In genomic region chr11:61071208-61071681, GRCh38 we compare ENCODE assay signal across 8 cellular contexts.
DNase-seq lines count a peak whose midpoint lies in the region; ATAC-seq lines count a peak whose summit lies in the region.

No MANE protein-coding gene starts in this region.

- no peaks in the 10 kb centered on the region for H3K9me3 Mint-ChIP-seq in activated naive CD4-positive, alpha-beta T cell treated with anti-CD3 and anti-CD28 coated beads, Interleukin-2, amount 10 ng/mL, durations not matched to agents 7 days and 5 days

- peak overlapping the region; percentile 95 for H3K27ac Mint-ChIP-seq in activated naive CD4-positive, alpha-beta T cell treated with anti-CD3 and anti-CD28 coated beads, Interleukin-2, amount 10 ng/mL, durations not matched to agents 7 days and 5 days

- ATAC-seq in GM19467 (IDR thresholded peaks at IDR 0.05; ENCODE audit: unreplicated experiment), result peak; percentile 69

- peak overlapping the region in 3 of 10 experiments; percentile 0 to 5 (median 3); a peak in 3 of 20 replicates for H3K4me3 ChIP-seq in BLaER1 treated with 17β-estradiol and CSF1 and Interleukin-3, amounts not matched to agents 10 nM and 100 nM

- H3K9me3 ChIP-seq in BLaER1 treated with 17β-estradiol and CSF1 and Interleukin-3, amounts not matched to agents 10 nM and 100 nM (replicated peaks in 1 of 11), result no peaks in the 10 kb centered on the region; a peak in 1 of 22 replicates
- H3K9me3 ChIP-seq in KOPT-K1 (ENCODE audit: insufficient read depth, low read length, poor library complexity, severe bottlenecking), result no peaks in the 10 kb centered on the region

- peaks cover 92% of the 10 kb centered on the region for H3K4me1 Mint-ChIP-seq in activated naive CD4-positive, alpha-beta T cell treated with anti-CD3 and anti-CD28 coated beads, Interleukin-2, amount 10 ng/mL, durations not matched to agents 7 days and 5 days

- H4K20me1 ChIP-seq in BLaER1 treated with 17β-estradiol and CSF1 and Interleukin-3, amounts not matched to agents 10 nM and 100 nM, result no peaks in the 10 kb centered on the region

- no peaks in the 10 kb centered on the region for H3K27me3 ChIP-seq in BLaER1 treated with 17β-estradiol and CSF1 and Interleukin-3, amounts not matched to agents 10 nM and 100 nM

- H3K27me3 Mint-ChIP-seq in activated naive CD4-positive, alpha-beta T cell treated with anti-CD3 and anti-CD28 coated beads, Interleukin-2, amount 10 ng/mL, durations not matched to agents 7 days and 5 days, result no peaks in the 10 kb centered on the region

- H3K27ac ChIP-seq in BLaER1 treated with 17β-estradiol and CSF1 and Interleukin-3, amounts not matched to agents 10 nM and 100 nM, result peak overlapping the region; percentile 13 to 77 (median 66); a peak in 21 of 22 replicates
- peak overlapping the region; percentile 90 for H3K27ac ChIP-seq in KOPT-K1 (ENCODE audit: low read depth, low read length, poor library complexity, severe bottlenecking)

- H3K4me3 Mint-ChIP-seq in activated naive CD4-positive, alpha-beta T cell treated with anti-CD3 and anti-CD28 coated beads, Interleukin-2, amount 10 ng/mL, durations not matched to agents 7 days and 5 days, result peak overlapping the region; percentile 58

- peak overlapping the region; percentile 29 to 66 (median 55); a peak in 20 of 22 replicates for H3K9ac ChIP-seq in BLaER1 treated with 17β-estradiol and CSF1 and Interleukin-3, amounts not matched to agents 10 nM and 100 nM

- H3K4me1 ChIP-seq in BLaER1 treated with 17β-estradiol and CSF1 and Interleukin-3, amounts not matched to agents 10 nM and 100 nM, result peaks cover 33 to 66% (median 42%) of the 10 kb centered on the region in 10 experiments

- no peaks in the 10 kb centered on the region for H3K36me3 ChIP-seq in BLaER1 treated with 17β-estradiol and CSF1 and Interleukin-3, amounts not matched to agents 10 nM and 100 nM
- no peaks in the 10 kb centered on the region for H3K36me3 ChIP-seq in KOPT-K1 (ENCODE audit: insufficient read depth, low read length)

- peaks cover 29% of the 10 kb centered on the region for H3K36me3 Mint-ChIP-seq in activated naive CD4-positive, alpha-beta T cell treated with anti-CD3 and anti-CD28 coated beads, Interleukin-2, amount 10 ng/mL, durations not matched to agents 7 days and 5 days

- CTCF ChIA-PET in activated naive CD4-positive, alpha-beta T cell treated with anti-CD3 and anti-CD28 coated beads, Interleukin-2, amount 10 ng/mL, durations not matched to agents 7 days and 5 days (lab: Charles Lee), result interaction anchor here (1.2 to 3.4 kb wide), 3 partner anchors 9 to 40 kb away, joined by 3 to 27 read pairs (median 3); no protein-coding TSS in a partner anchor

- H3K4me2 ChIP-seq in BLaER1 treated with 17β-estradiol and CSF1 and Interleukin-3, amounts not matched to agents 10 nM and 100 nM, result peak overlapping the region; percentile 66 to 89 (median 82)

- DNase-seq in activated naive CD4-positive, alpha-beta T cell treated with anti-CD3 and anti-CD28 coated beads, Interleukin-2, amount 10 ng/mL, durations not matched to agents 7 days and 5 days, result peak; percentile 80
- DNase-seq in stimulated activated CD8-positive, alpha-beta memory T cell treated with anti-CD3 and anti-CD28 coated beads, Interleukin-4, amount 100 ng/mL, for 48 hours, result peak; percentile 74
- DNase-seq in GDM1 (lab: John Stamatoyannopoulos, UW) (no peak), NCI-H446 (lab: John Stamatoyannopoulos, UW) (no peak), NCI-H748 treated with DMSO at 0.1 percent for 48 hours (lab: John Stamatoyannopoulos, UW) (no peak)

Comparison
In these comparisons a context has a peak if more than half of its experiments do, and no peak if none do; other contexts are left out.
1. DNase-seq: peak in activated naive CD4-positive, alpha-beta T cell treated with anti-CD3 and anti-CD28 coated beads, Interleukin-2, amount 10 ng/mL, durations not matched to agents 7 days and 5 days (single experiment) and stimulated activated CD8-positive, alpha-beta memory T cell treated with anti-CD3 and anti-CD28 coated beads, Interleukin-4, amount 100 ng/mL, for 48 hours (single experiment); none in GDM1 (single experiment), NCI-H446 (0 of 2) and NCI-H748 treated with DMSO at 0.1 percent for 48 hours (single experiment).